In the genomic region with DNA sequence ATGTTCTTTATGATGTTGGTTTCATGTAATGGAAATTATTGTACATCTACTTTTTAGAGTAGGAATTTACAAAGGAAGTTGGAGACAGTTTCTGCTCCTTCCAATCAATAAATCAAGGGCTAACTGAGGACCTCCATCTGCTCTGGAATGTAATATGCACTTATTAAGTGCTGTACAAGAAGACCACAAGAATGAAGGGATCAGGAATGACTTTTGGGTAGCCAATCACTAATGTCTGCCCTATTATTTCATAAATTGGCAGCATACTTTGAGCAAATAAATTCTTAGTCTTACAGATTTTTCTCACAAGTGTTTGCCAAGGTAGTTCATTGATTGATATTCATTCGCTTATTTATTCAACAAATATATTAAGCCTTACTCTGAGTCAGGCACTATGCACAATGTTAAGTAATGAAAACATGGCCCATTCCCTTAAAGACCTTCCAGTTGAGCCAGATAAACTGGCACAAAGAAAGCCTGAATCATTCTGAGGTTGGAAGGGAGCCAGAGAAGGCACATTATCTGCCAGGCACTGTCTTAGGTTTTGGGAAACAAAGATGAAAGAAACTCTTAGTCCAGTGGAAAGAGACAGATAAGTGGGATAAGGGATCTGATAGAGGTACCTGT, we compare ENCODE assay signal across 15 cellular contexts. TPM values are rescaled to one million over a fixed set of nuclear protein-coding genes. Genes with fewer than 3 reads are reported as not detected.
DNase-seq lines count a peak whose midpoint lies in the region; ATAC-seq, FAIRE-seq and TF ChIP-seq lines count a peak whose summit lies in the region.
"Had no signal": no experiment of that assay in that cellular context is flagged by ENCODE, and none has a peak within 500 bp of the region (broad histone marks: within the 10 kb centered on the region; RNA-seq: fewer than 3 reads in every experiment).

No MANE protein-coding gene starts in this region.

- no TSS peak for BruUV-seq in K562 (replicated peaks; lab: Mats Ljungman, UMichigan)
- no TSS peak for BruUV-seq in OCI-LY7 (replicated peaks; lab: Mats Ljungman, UMichigan)

- no peak overlapping the region for H3K4me3 Mint-ChIP-seq in activated CD4-positive, alpha-beta T cell treated with anti-CD3 and anti-CD28 coated beads, Interleukin-2, amount 10 ng/mL, durations not matched to agents 24 days and 14 days
- H3K4me3 Mint-ChIP-seq: activated naive CD8-positive, alpha-beta T cell treated with anti-CD3 and anti-CD28 coated beads, Interleukin-2, amount 10 ng/mL, durations not matched to agents 7 days and 5 days had no signal

- H3K4me2 ChIP-seq in K562 (ENCODE audit: insufficient read depth, low read length) (no peak overlapping the region), mesenchymal stem cell (ENCODE audit: low read length, poor library complexity, severe bottlenecking) (no peak overlapping the region), OCI-LY7 (ENCODE audit: low read length) (no peak overlapping the region)

- intact Hi-C loops in K562 (cut with micrococcal nuclease), result loop anchor here (10.0 kb wide), 3 partner anchors 185 to 275 kb away; a partner anchor contains a TSS
- intact Hi-C loops in activated CD4-positive, alpha-beta T cell treated with anti-CD3 and anti-CD28 coated beads, Interleukin-2, amount 10 ng/mL, durations not matched to agents 24 days and 14 days (cut with micrococcal nuclease), result loop anchor here (5.0 kb wide), 2 partner anchors 37 to 367 kb away; a partner anchor contains a TSS
- intact Hi-C loops in OCI-LY7 (cut with micrococcal nuclease; ENCODE audit: unreplicated experiment), result loop anchor here (2.0 to 5.0 kb wide), 3 partner anchors 62 to 523 kb away; a partner anchor contains a TSS

- peaks cover 12% of the 10 kb centered on the region for H3K4me1 Mint-ChIP-seq in activated CD4-positive, alpha-beta T cell treated with anti-CD3 and anti-CD28 coated beads, Interleukin-2, amount 10 ng/mL, durations not matched to agents 24 days and 14 days

- no peak overlapping the region for H3K14ac ChIP-seq in mesenchymal stem cell (ENCODE audit: low read length in 2 of 2)

- H3K27ac ChIP-seq in K562 (ENCODE audit: extremely low read depth, low read depth, low read length) (no peak overlapping the region), mesenchymal stem cell (ENCODE audit: low read length, poor library complexity, severe bottlenecking) (no peak overlapping the region), OCI-LY7 (ENCODE audit: low read depth, low read length, poor library complexity, severe bottlenecking) (no peak overlapping the region)
- H3K27ac ChIP-seq: parathyroid adenoma, upper lobe of right lung had no signal

- no peak for TF ChIP-seq CTCF in AG04449 (IDR thresholded peaks at IDR 0.05; ENCODE audit: insufficient read depth, low read length, missing control alignments)
- no peak for TF ChIP-seq CTCF in K562 (IDR thresholded peaks at IDR 0.05 in 2 of 3, conservative IDR thresholded peaks at IDR 0.05 in 1 of 3; ENCODE audit: insufficient read depth in 2 of 3, low read depth in 1 of 3, low read length in 3 of 3)
- TF ChIP-seq CTCF in OCI-LY7 (conservative IDR thresholded peaks at IDR 0.05; ENCODE audit: low read length), result no peak

- TF ChIP-seq RAD21 in K562 (CRISPR knock-in tag; conservative IDR thresholded peaks at IDR 0.05 in 1 of 2, IDR thresholded peaks at IDR 0.05 in 1 of 2), result no peak

- no peaks in the 10 kb centered on the region for H3K36me3 ChIP-seq in K562 (ENCODE audit: control insufficient read depth, insufficient read depth, low read length)
- H3K36me3 ChIP-seq in mesenchymal stem cell (ENCODE audit: control insufficient read depth in 1 of 2, insufficient read depth in 2 of 2, low read depth in 1 of 2, low read length in 2 of 2), result no peaks in the 10 kb centered on the region
- H3K36me3 ChIP-seq in OCI-LY7 (ENCODE audit: insufficient read depth, low read length), result no peaks in the 10 kb centered on the region
- H3K36me3 ChIP-seq: upper lobe of right lung had no signal

- no peak overlapping the region for H2BK5ac ChIP-seq in mesenchymal stem cell (ENCODE audit: low read depth, low read length, poor library complexity, severe bottlenecking)

- no peaks in the 10 kb centered on the region for H3K9me3 ChIP-seq in K562 (replicated peaks; ENCODE audit: control insufficient read depth, insufficient read depth, low read depth, low read length)
- no peaks in the 10 kb centered on the region for H3K9me3 ChIP-seq in mesenchymal stem cell (ENCODE audit: control insufficient read depth, low read length)
- H3K9me3 ChIP-seq in OCI-LY7 (ENCODE audit: low read length), result no peaks in the 10 kb centered on the region
- H3K9me3 ChIP-seq: mucosa of descending colon, upper lobe of right lung had no signal

- in situ Hi-C loops in K562 (cut with MboI), result loop anchor here (10.0 kb wide), 1 partner anchor 155 kb away; a partner anchor contains a TSS

- CTCF ChIA-PET in AG04449 (lab: Yijun Ruan, JAX), result interaction anchor here (0.7 to 5.3 kb wide), 3 partner anchors 153 to 247 kb away, joined by 3 to 96 read pairs (median 5); a partner anchor contains a TSS
- CTCF ChIA-PET in K562 (lab: Yijun Ruan, JAX; ENCODE audit: low intra/inter-chr PET ratio), result no interaction called here
- CTCF ChIA-PET in OCI-LY7 (lab: Charles Lee; ENCODE audit: unreplicated experiment), result no interaction called here

- H4K20me1 ChIP-seq in K562 (replicated peaks; ENCODE audit: control insufficient read depth, insufficient read depth, low read length) (no peaks in the 10 kb centered on the region), OCI-LY7 (ENCODE audit: insufficient read depth, low read length) (no peaks in the 10 kb centered on the region)

- no peak for TF ChIP-seq POLR2A in K562 (conservative IDR thresholded peaks at IDR 0.05)

- H3K9me1 ChIP-seq in K562 (ENCODE audit: control insufficient read depth, insufficient read depth, low read length), result no peaks in the 10 kb centered on the region

- no peak overlapping the region for H2AFZ ChIP-seq in K562 (ENCODE audit: low read depth, low read length)
- no peak overlapping the region for H2AFZ ChIP-seq in mesenchymal stem cell (ENCODE audit: low read depth, low read length)
- no peak overlapping the region for H2AFZ ChIP-seq in OCI-LY7 (ENCODE audit: low read length)
- H2AFZ ChIP-seq: parathyroid adenoma had no signal

- H3K4me1 ChIP-seq in K562 (replicated peaks in 1 of 2; ENCODE audit: control insufficient read depth in 2 of 2, insufficient read depth in 2 of 2, low read length in 2 of 2) (no peaks in the 10 kb centered on the region), mesenchymal stem cell (ENCODE audit: control insufficient read depth, insufficient read depth, low read depth, low read length) (peaks cover 4% of the 10 kb centered on the region), OCI-LY7 (ENCODE audit: insufficient read depth, low read length, poor library complexity, severe bottlenecking) (peaks cover 12% of the 10 kb centered on the region)
- H3K4me1 ChIP-seq: parathyroid adenoma had no signal

- peak overlapping the region in 1 of 2 experiments; percentile 64 for H3K18ac ChIP-seq in mesenchymal stem cell (ENCODE audit: low read depth in 1 of 2, low read length in 2 of 2)

- peak overlapping the region in 1 of 2 experiments; percentile 10 for H3K4ac ChIP-seq in mesenchymal stem cell (ENCODE audit: low read depth in 1 of 2, low read length in 2 of 2)

- H3K23ac ChIP-seq in mesenchymal stem cell (ENCODE audit: low read length in 2 of 2), result no peak overlapping the region

- no peaks in the 10 kb centered on the region for H3K36me3 Mint-ChIP-seq in activated CD4-positive, alpha-beta T cell treated with anti-CD3 and anti-CD28 coated beads, Interleukin-2, amount 10 ng/mL, durations not matched to agents 24 days and 14 days (ENCODE audit: low read depth)
- H3K36me3 Mint-ChIP-seq: activated naive CD8-positive, alpha-beta T cell treated with anti-CD3 and anti-CD28 coated beads, Interleukin-2, amount 10 ng/mL, durations not matched to agents 7 days and 5 days had no signal

- H3K27ac Mint-ChIP-seq in activated CD4-positive, alpha-beta T cell treated with anti-CD3 and anti-CD28 coated beads, Interleukin-2, amount 10 ng/mL, durations not matched to agents 24 days and 14 days, result no peak overlapping the region
- H3K27ac Mint-ChIP-seq: activated naive CD8-positive, alpha-beta T cell treated with anti-CD3 and anti-CD28 coated beads, Interleukin-2, amount 10 ng/mL, durations not matched to agents 7 days and 5 days had no signal

- no peaks in the 10 kb centered on the region for H3K79me1 ChIP-seq in mesenchymal stem cell (replicated peaks; ENCODE audit: low read length, poor library complexity, severe bottlenecking)

- no peak overlapping the region for H4K91ac ChIP-seq in mesenchymal stem cell (ENCODE audit: low read length)

- 11% methylated on average over 1 of the region's 1 CpG for WGBS in K562 (ENCODE audit: insufficient coverage, low coverage, missing lambda C conversion rate)
- 80% methylated on average over 1 of the region's 1 CpG for WGBS in mesenchymal stem cell

- H4K8ac ChIP-seq in mesenchymal stem cell (ENCODE audit: low read length), result no peak overlapping the region

- no peaks in the 10 kb centered on the region for H3K9me2 ChIP-seq in OCI-LY7 (ENCODE audit: insufficient read depth, low read length)

- no peak overlapping the region for H2BK12ac ChIP-seq in mesenchymal stem cell (ENCODE audit: low read length in 2 of 2)

- FAIRE-seq in K562 (lab: Jason Lieb, UNC), result no peak
- FAIRE-seq: colon had no signal

- H3K79me2 ChIP-seq in K562 (ENCODE audit: control insufficient read depth, insufficient read depth, low read length) (no peaks in the 10 kb centered on the region), OCI-LY7 (ENCODE audit: insufficient read depth, low read depth, low read length) (no peaks in the 10 kb centered on the region)
- H3K79me2 ChIP-seq: parathyroid adenoma had no signal

- 0 out of 5 replicates have a peak, but pooled peaks cover 0 to 4% of the 10 kb centered on the region in 2 experiments for H3K27me3 ChIP-seq in K562 (ENCODE audit: control insufficient read depth in 2 of 2, insufficient read depth in 2 of 2, low read length in 2 of 2)
- H3K27me3 ChIP-seq in mesenchymal stem cell (ENCODE audit: control insufficient read depth in 1 of 2, insufficient read depth in 1 of 2, low read length in 2 of 2), result peaks cover 0 to 3% of the 10 kb centered on the region in 2 experiments
- H3K27me3 ChIP-seq: upper lobe of right lung had no signal

- TF ChIP-seq EP300 in K562 (IDR thresholded peaks at IDR 0.05; ENCODE audit: low read length), result no peak

- ATAC-seq in K562, result no peak
- ATAC-seq: activated CD4-positive, CD25-positive, alpha-beta regulatory T cell treated with anti-CD3 and anti-CD28 coated beads, Interleukin-2, amount 50 U/mL, for 24 hours; mucosa of descending colon; upper lobe of right lung had no signal

- POLR2A ChIA-PET in AG04449 (lab: Yijun Ruan, JAX), result no interaction called here
- POLR2A ChIA-PET in K562 (lab: Yijun Ruan, JAX), result no interaction called here
- POLR2A ChIA-PET in OCI-LY7 (lab: Charles Lee), result interaction anchor here (0.6 to 1.2 kb wide), 3 partner anchors 31 to 71 kb away, joined by 3 read pairs; no protein-coding TSS in a partner anchor

- DNase-seq in AG04449 (ENCODE audit: low read depth, low spot score) (peak; percentile 89), NCI-H226 (peak; percentile 40), K562 (ENCODE audit: extremely low read depth in 1 of 4, low spot score in 3 of 4) (no peak), mesenchymal stem cell (peak; percentile 29), NCI-H2196 treated with DMSO at 0.1 percent for 48 hours (lab: John Stamatoyannopoulos, UW; ENCODE audit: unreplicated experiment) (no peak), superior temporal gyrus (ENCODE audit: extremely low spot score) (no peak), OCI-LY7 (ENCODE audit: low spot score) (no peak)
- no peak for DNase-seq in activated CD4-positive, alpha-beta T cell treated with anti-CD3 and anti-CD28 coated beads, Interleukin-2, amount 10 ng/mL, durations not matched to agents 24 days and 14 days
- DNase-seq: activated naive CD8-positive, alpha-beta T cell treated with anti-CD3 and anti-CD28 coated beads, Interleukin-2, amount 10 ng/mL, durations not matched to agents 7 days and 5 days; AML-193; mucosa of descending colon; upper lobe of right lung had no signal

- H2AK5ac ChIP-seq in mesenchymal stem cell (ENCODE audit: low read length, severe bottlenecking), result no peak overlapping the region

- H3K27me3 Mint-ChIP-seq in activated CD4-positive, alpha-beta T cell treated with anti-CD3 and anti-CD28 coated beads, Interleukin-2, amount 10 ng/mL, durations not matched to agents 24 days and 14 days, result peaks cover 55% of the 10 kb centered on the region

- H2BK15ac ChIP-seq in mesenchymal stem cell (ENCODE audit: low read depth, poor library complexity, severe bottlenecking), result no peak overlapping the region

- H2BK120ac ChIP-seq in mesenchymal stem cell (ENCODE audit: low read depth, low read length), result no peak overlapping the region

- H3K9ac ChIP-seq in K562 (ENCODE audit: insufficient read depth in 1 of 2, low read depth in 2 of 2, low read length in 2 of 2) (no peak overlapping the region), mesenchymal stem cell (ENCODE audit: low read length) (no peak overlapping the region)
- H3K9ac ChIP-seq: parathyroid adenoma had no signal

- no peaks in the 10 kb centered on the region for H3K9me3 Mint-ChIP-seq in activated CD4-positive, alpha-beta T cell treated with anti-CD3 and anti-CD28 coated beads, Interleukin-2, amount 10 ng/mL, durations not matched to agents 24 days and 14 days
- H3K9me3 Mint-ChIP-seq: activated naive CD8-positive, alpha-beta T cell treated with anti-CD3 and anti-CD28 coated beads, Interleukin-2, amount 10 ng/mL, durations not matched to agents 7 days and 5 days had no signal

- H3K4me3 ChIP-seq in AG04449 (ENCODE audit: low read depth, low read length) (no peak overlapping the region), K562 (no peak overlapping the region), mesenchymal stem cell (ENCODE audit: insufficient read depth in 1 of 2, low read depth in 1 of 2, low read length in 2 of 2) (no peak overlapping the region), OCI-LY7 (ENCODE audit: low read depth, low read length, poor library complexity, severe bottlenecking) (no peak overlapping the region)
- H3K4me3 ChIP-seq: mucosa of descending colon, upper lobe of right lung had no signal

RNA-seq across cellular contexts. Expression of a gene that starts 26.7 kb away (rescaled TPM):
- not detected in 2 replicates for total RNA-seq in K562 (2011; cell fraction: chromatin; rRNA removed; ENCODE audit: low replicate concordance)
- total RNA-seq in K562 (2011; cell fraction: nucleolus; rRNA removed), result not detected in 2 replicates
- not detected in 2 replicates for total RNA-seq in K562 (2011; cell fraction: nucleoplasm; rRNA removed)
- total RNA-seq in K562 (2014; rRNA removed) (not detected in 2 replicates), K562 (2014; rRNA removed; fragmentation: Illumina TruSeq; extraction: Trizol) (not detected in 2 replicates), K562 (2015; rRNA removed; fragmentation: Illumina TruSeq; extraction: Trizol) (not detected in 2 replicates), K562 (2021) (not detected in 2 replicates), OCI-LY7 (2022) (not detected in 2 replicates)
- polyA plus RNA-seq in K562 (2011; rRNA removed) (not detected in 2 replicates), K562 (2014; fragmentation: Illumina TruSeq; extraction: Trizol) (not detected in 2 replicates), K562 (2014; fragmentation: Nextera tagmentation; extraction: Ambion mirVana) (under 1 TPM in 1 of 2 experiments, not detected in 1; 0.15 TPM), K562 (2014; rRNA removed) (not detected in 2 replicates)
- not detected in 2 replicates for polyA plus RNA-seq in K562 (2011; cell fraction: cytosol; rRNA removed)
- polyA plus RNA-seq in K562 (2011; cell fraction: nucleus; rRNA removed), result 0.22 TPM in 1 of 2 replicates, not detected in the other
- not detected in 2 replicates for polyA plus RNA-seq in K562 (2012)
- not detected in 2 replicates for polyA minus RNA-seq in K562 (2011; rRNA and poly(A)+ RNA removed)
- polyA minus RNA-seq in K562 (2011; cell fraction: cytosol; rRNA and poly(A)+ RNA removed), result not detected in 2 replicates
- polyA minus RNA-seq in K562 (2011; cell fraction: nucleus; rRNA and poly(A)+ RNA removed), result not detected in 2 replicates
- polyA plus RNA-seq in mesenchymal stem cell (2013, experiment 1 of 2), result not detected
- not detected for polyA plus RNA-seq in mesenchymal stem cell (2013, experiment 2 of 2)
- total RNA-seq in activated CD4-positive, alpha-beta T cell treated with anti-CD3 and anti-CD28 coated beads, Interleukin-2, amount 10 ng/mL, durations not matched to agents 24 days and 14 days, result not detected in 2 replicates
- total RNA-seq in OCI-LY7 (2014; rRNA removed; shearing (Covaris generic)), result not detected in 2 replicates
- total RNA-seq: activated naive CD8-positive, alpha-beta T cell treated with anti-CD3 and anti-CD28 coated beads, Interleukin-2, amount 10 ng/mL, durations not matched to agents 7 days and 5 days; upper lobe of right lung had no signal

RNA-seq across cellular contexts. Expression of a gene that starts 38.1 kb away (rescaled TPM):
- total RNA-seq in K562 (2011; cell fraction: chromatin; rRNA removed; ENCODE audit: low replicate concordance), result 0.39 TPM in 1 of 2 replicates, not detected in the other
- total RNA-seq in K562 (2011; cell fraction: nucleolus; rRNA removed), result 0.53 TPM in 1 of 2 replicates, not detected in the other
- 0.76 and 0.81 TPM in 2 replicates for total RNA-seq in K562 (2011; cell fraction: nucleoplasm; rRNA removed)
- total RNA-seq in K562 (2014; rRNA removed), result 63.2 and 100 TPM in 2 replicates
- total RNA-seq in K562 (2014; rRNA removed; fragmentation: Illumina TruSeq; extraction: Trizol), result 67.3 and 68.7 TPM in 2 replicates
- 145 and 151 TPM in 2 replicates for total RNA-seq in K562 (2015; rRNA removed; fragmentation: Illumina TruSeq; extraction: Trizol)
- total RNA-seq in K562 (2021), result 51.1 and 55.8 TPM in 2 replicates
- polyA plus RNA-seq in K562 (2011; rRNA removed), result 9.5 and 21.9 TPM in 2 replicates
- polyA plus RNA-seq in K562 (2011; cell fraction: cytosol; rRNA removed), result 11.3 and 35.3 TPM in 2 replicates
- 2.8 and 7.8 TPM in 2 replicates for polyA plus RNA-seq in K562 (2011; cell fraction: nucleus; rRNA removed)
- polyA plus RNA-seq in K562 (2012), result 132 and 187 TPM in 2 replicates
- 114 and 145 TPM in 2 replicates for polyA plus RNA-seq in K562 (2014; fragmentation: Illumina TruSeq; extraction: Trizol)
- 100 to 1,000 TPM; 171 to 204 TPM for polyA plus RNA-seq in K562 (2014; fragmentation: Nextera tagmentation; extraction: Ambion mirVana)
- polyA plus RNA-seq in K562 (2014; rRNA removed), result 90.4 and 116 TPM in 2 replicates
- polyA minus RNA-seq in K562 (2011; rRNA and poly(A)+ RNA removed), result 12.7 and 19.3 TPM in 2 replicates
- 3.9 and 4.3 TPM in 2 replicates for polyA minus RNA-seq in K562 (2011; cell fraction: cytosol; rRNA and poly(A)+ RNA removed)
- polyA minus RNA-seq in K562 (2011; cell fraction: nucleus; rRNA and poly(A)+ RNA removed), result 0.27 and 4.2 TPM in 2 replicates
- 46.6 TPM for polyA plus RNA-seq in mesenchymal stem cell (2013, experiment 1 of 2)
- polyA plus RNA-seq in mesenchymal stem cell (2013, experiment 2 of 2), result 45.6 TPM
- 452 TPM in 2 replicates for total RNA-seq in activated CD4-positive, alpha-beta T cell treated with anti-CD3 and anti-CD28 coated beads, Interleukin-2, amount 10 ng/mL, durations not matched to agents 24 days and 14 days
- 569 and 729 TPM in 2 replicates for total RNA-seq in OCI-LY7 (2014; rRNA removed; shearing (Covaris generic))
- 737 and 762 TPM in 2 replicates for total RNA-seq in OCI-LY7 (2022)

Comparison
In these comparisons a context has a peak if more than half of its experiments do, and no peak if none do; other contexts are left out.
1. DNase-seq: peak in AG04449 (single experiment), NCI-H226 (single experiment) and mesenchymal stem cell (single experiment); none in K562 (0 of 4), activated CD4-positive, alpha-beta T cell treated with anti-CD3 and anti-CD28 coated beads, Interleukin-2, amount 10 ng/mL, durations not matched to agents 24 days and 14 days (single experiment), NCI-H2196 treated with DMSO at 0.1 percent for 48 hours (single experiment), superior temporal gyrus (single experiment) and OCI-LY7 (single experiment).